ENCODE assay signal across 18 cellular contexts in the genomic region with DNA sequence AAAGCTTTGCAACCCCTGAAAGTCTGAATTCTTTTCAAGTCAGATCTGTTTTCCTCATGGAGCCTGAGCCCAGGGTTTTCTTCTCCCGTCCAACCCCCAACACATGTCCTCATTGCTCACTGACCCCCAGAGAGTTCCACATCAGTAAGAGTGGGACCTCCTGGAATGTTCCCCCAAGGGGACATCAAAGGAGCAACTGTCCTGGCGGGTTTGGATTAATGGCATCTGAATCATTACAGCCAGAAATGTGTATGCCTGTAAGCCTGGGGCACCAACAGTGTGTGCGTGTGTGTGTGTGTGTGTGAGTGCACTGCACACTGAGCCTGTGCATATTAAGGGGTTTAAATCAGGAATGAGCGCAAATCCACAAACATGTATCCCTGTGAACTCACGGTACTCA.
A peak's percentile ranks its signal among the peaks of the same experiment; 100 is the strongest.
DNase-seq lines count a peak whose midpoint lies in the region; ATAC-seq and TF ChIP-seq lines count a peak whose summit lies in the region.
"Had no signal": no experiment of that assay in that cellular context is flagged by ENCODE, and none has a peak within 500 bp of the region (broad histone marks: within the 10 kb centered on the region; RNA-seq: fewer than 3 reads in every experiment).

No MANE protein-coding gene starts in this region.

- H2AFZ ChIP-seq in neural progenitor cell (replicated peaks) = no peak overlapping the region

- H3K4me3 Mint-ChIP-seq in activated naive CD4-positive, alpha-beta T cell treated with anti-CD3 and anti-CD28 coated beads, Interleukin-2, amount 50 U/mL, for 24 hours = no peak overlapping the region
- H3K4me3 Mint-ChIP-seq in neural progenitor cell = no peak overlapping the region
- H3K4me3 Mint-ChIP-seq in activated T-helper 2 cell treated with anti-CD3 and anti-CD28 coated beads, Interferon-gamma antibody, Interleukin-2, Interleukin-4, amounts not matched to agents 10 μg/mL and 5 μg/mL and 100 μg/mL, durations not matched to agents 14 hours and 24 hours and 36 hours (ENCODE audit: low read depth) = no peak overlapping the region
- H3K4me3 Mint-ChIP-seq: B cell; CD14-positive monocyte; CD8-positive, alpha-beta T cell; HFFc6 had no signal

- peaks cover 17% of the 10 kb centered on the region for H3K27me3 Mint-ChIP-seq in activated naive CD4-positive, alpha-beta T cell treated with anti-CD3 and anti-CD28 coated beads, Interleukin-2, amount 50 U/mL, for 24 hours
- H3K27me3 Mint-ChIP-seq in neural progenitor cell (ENCODE audit: insufficient read depth, low read depth) = peaks cover 7% of the 10 kb centered on the region
- H3K27me3 Mint-ChIP-seq in activated T-helper 2 cell treated with anti-CD3 and anti-CD28 coated beads, Interferon-gamma antibody, Interleukin-2, Interleukin-4, amounts not matched to agents 10 μg/mL and 5 μg/mL and 100 μg/mL, durations not matched to agents 14 hours and 24 hours and 36 hours (ENCODE audit: low read depth) = peaks cover 35% of the 10 kb centered on the region

- no peak for TF ChIP-seq POLR2A in right lobe of liver (IDR thresholded peaks at IDR 0.05)

- no peaks in the 10 kb centered on the region for H4K20me1 ChIP-seq in neural progenitor cell (ENCODE audit: low read depth)

- H3K9ac ChIP-seq in adipocyte (ENCODE audit: low read length) (peak overlapping the region; percentile 20), neural progenitor cell (no peak overlapping the region)

- no peaks in the 10 kb centered on the region for H3K9me3 ChIP-seq in adipocyte (ENCODE audit: control insufficient read depth, low read length)
- peaks cover 3% of the 10 kb centered on the region for H3K9me3 ChIP-seq in neural progenitor cell (ENCODE audit: low read depth)
- no peaks in the 10 kb centered on the region for H3K9me3 ChIP-seq in right lobe of liver
- H3K9me3 ChIP-seq: HAP-1 had no signal

- H3K36me3 ChIP-seq in adipocyte (ENCODE audit: control insufficient read depth, insufficient read depth, low read length, severe bottlenecking) = no peaks in the 10 kb centered on the region
- no peaks in the 10 kb centered on the region for H3K36me3 ChIP-seq in neural progenitor cell
- H3K36me3 ChIP-seq in right lobe of liver = no peaks in the 10 kb centered on the region
- H3K36me3 ChIP-seq: HAP-1 had no signal

- no peaks in the 10 kb centered on the region for H3K9me3 Mint-ChIP-seq in activated naive CD4-positive, alpha-beta T cell treated with anti-CD3 and anti-CD28 coated beads, Interleukin-2, amount 50 U/mL, for 24 hours
- H3K9me3 Mint-ChIP-seq in neural progenitor cell = no peaks in the 10 kb centered on the region
- no peaks in the 10 kb centered on the region for H3K9me3 Mint-ChIP-seq in activated T-helper 2 cell treated with anti-CD3 and anti-CD28 coated beads, Interferon-gamma antibody, Interleukin-2, Interleukin-4, amounts not matched to agents 10 μg/mL and 5 μg/mL and 100 μg/mL, durations not matched to agents 14 hours and 24 hours and 36 hours
- H3K9me3 Mint-ChIP-seq: CD8-positive, alpha-beta T cell; HFFc6 had no signal

- H3K4me2 ChIP-seq in neural progenitor cell = no peak overlapping the region

- no peak for DNase-seq in activated naive CD4-positive, alpha-beta T cell (lab: John Stamatoyannopoulos, UW)
- DNase-seq in adipocyte (ENCODE audit: low read depth) (no peak), neural progenitor cell (ENCODE audit: low spot score) (peak; percentile 4), right lobe of liver (no peak), ureter (ENCODE audit: low spot score) (no peak)
- no peak for DNase-seq in activated T-helper 2 cell treated with anti-CD3 and anti-CD28 coated beads, Interferon-gamma antibody, Interleukin-2, Interleukin-4, amounts not matched to agents 10 μg/mL and 5 μg/mL and 100 μg/mL, durations not matched to agents 14 hours and 24 hours and 36 hours (ENCODE audit: low spot score)
- DNase-seq: 8988T; CD8-positive, alpha-beta T cell; COR-L47; DMS153; DMS79 treated with DMSO at 0.1 percent for 48 hours; GOT3; HFFc6 had no signal

- H3K4me1 Mint-ChIP-seq in activated naive CD4-positive, alpha-beta T cell treated with anti-CD3 and anti-CD28 coated beads, Interleukin-2, amount 50 U/mL, for 24 hours = no peaks in the 10 kb centered on the region
- peaks cover 9% of the 10 kb centered on the region for H3K4me1 Mint-ChIP-seq in neural progenitor cell
- no peaks in the 10 kb centered on the region for H3K4me1 Mint-ChIP-seq in activated T-helper 2 cell treated with anti-CD3 and anti-CD28 coated beads, Interferon-gamma antibody, Interleukin-2, Interleukin-4, amounts not matched to agents 10 μg/mL and 5 μg/mL and 100 μg/mL, durations not matched to agents 14 hours and 24 hours and 36 hours (ENCODE audit: low read depth)
- H3K4me1 Mint-ChIP-seq: B cell had no signal

- H3K4me1 ChIP-seq in adipocyte (ENCODE audit: control insufficient read depth, insufficient read depth, low read length) (peaks cover 57% of the 10 kb centered on the region), neural progenitor cell (peaks cover 13% of the 10 kb centered on the region), right lobe of liver (no peaks in the 10 kb centered on the region)
- H3K4me1 ChIP-seq: HAP-1 had no signal

- H3K79me2 ChIP-seq in neural progenitor cell (ENCODE audit: low read depth) = no peaks in the 10 kb centered on the region

- H3K4me3 ChIP-seq in adipocyte (ENCODE audit: low read length) = peak overlapping the region; percentile 10
- no peak overlapping the region for H3K4me3 ChIP-seq in neural progenitor cell
- no peak overlapping the region for H3K4me3 ChIP-seq in right lobe of liver
- H3K4me3 ChIP-seq: HAP-1 had no signal

- ATAC-seq in right lobe of liver = no peak
- ATAC-seq: CD8-positive, alpha-beta T cell; HepG2 had no signal

- no peaks in the 10 kb centered on the region for H3F3A ChIP-seq in neural progenitor cell (ENCODE audit: low read depth)

- H3K27ac Mint-ChIP-seq in activated naive CD4-positive, alpha-beta T cell treated with anti-CD3 and anti-CD28 coated beads, Interleukin-2, amount 50 U/mL, for 24 hours = peak overlapping the region; percentile 51
- H3K27ac Mint-ChIP-seq in neural progenitor cell = no peak overlapping the region
- H3K27ac Mint-ChIP-seq in activated T-helper 2 cell treated with anti-CD3 and anti-CD28 coated beads, Interferon-gamma antibody, Interleukin-2, Interleukin-4, amounts not matched to agents 10 μg/mL and 5 μg/mL and 100 μg/mL, durations not matched to agents 14 hours and 24 hours and 36 hours = no peak overlapping the region
- H3K27ac Mint-ChIP-seq: B cell; CD8-positive, alpha-beta T cell; HFFc6 had no signal

- TF ChIP-seq CTCF in neural progenitor cell (IDR thresholded peaks at IDR 0.05) (no peak), right lobe of liver (IDR thresholded peaks at IDR 0.05) (no peak)

- 58% methylated on average over 4 of the region's 5 CpGs for WGBS in right lobe of liver (ENCODE audit: insufficient coverage, low coverage, low lambda C conversion rate, missing lambda C conversion rate)

- H3K27ac ChIP-seq in neural progenitor cell = no peak overlapping the region
- H3K27ac ChIP-seq in right lobe of liver = no peak overlapping the region

- H3K27me3 ChIP-seq in adipocyte (replicated peaks; ENCODE audit: control insufficient read depth, insufficient read depth, low read length) (no peaks in the 10 kb centered on the region), neural progenitor cell (no peaks in the 10 kb centered on the region), right lobe of liver (no peaks in the 10 kb centered on the region)

- H3K36me3 Mint-ChIP-seq in activated naive CD4-positive, alpha-beta T cell treated with anti-CD3 and anti-CD28 coated beads, Interleukin-2, amount 50 U/mL, for 24 hours = no peaks in the 10 kb centered on the region
- no peaks in the 10 kb centered on the region for H3K36me3 Mint-ChIP-seq in neural progenitor cell
- H3K36me3 Mint-ChIP-seq in activated T-helper 2 cell treated with anti-CD3 and anti-CD28 coated beads, Interferon-gamma antibody, Interleukin-2, Interleukin-4, amounts not matched to agents 10 μg/mL and 5 μg/mL and 100 μg/mL, durations not matched to agents 14 hours and 24 hours and 36 hours (ENCODE audit: low read depth) = no peaks in the 10 kb centered on the region
- H3K36me3 Mint-ChIP-seq: CD14-positive monocyte; CD8-positive, alpha-beta T cell had no signal

- intact Hi-C loops in right lobe of liver (cut with DNase I) = no loop called here
- intact Hi-C loops in activated T-helper 2 cell treated with anti-CD3 and anti-CD28 coated beads, Interferon-gamma antibody, Interleukin-2, Interleukin-4, amounts not matched to agents 10 μg/mL and 5 μg/mL and 100 μg/mL, durations not matched to agents 14 hours and 24 hours and 36 hours (cut with micrococcal nuclease) = no loop called here
